ENCODE assay signal across 8 cellular contexts in genomic region chr1:186482661-186483255, GRCh38. TPM values are rescaled to one million over a fixed set of nuclear protein-coding genes. Genes with fewer than 3 reads are reported as not detected.
A peak's percentile ranks its signal among the peaks of the same experiment; 100 is the strongest.
DNase-seq lines count a peak whose midpoint lies in the region; TF ChIP-seq lines count a peak whose summit lies in the region.

No MANE protein-coding gene starts in this region.

- H3F3A ChIP-seq in DOHH2 (ENCODE audit: control insufficient read depth, insufficient read depth) = no peaks in the 10 kb centered on the region

- H3K27me3 Mint-ChIP-seq in activated naive CD4-positive, alpha-beta T cell treated with anti-CD3 and anti-CD28 coated beads for 36 hours (ENCODE audit: low read depth) = no peaks in the 10 kb centered on the region

- H3K27ac Mint-ChIP-seq in activated naive CD4-positive, alpha-beta T cell treated with anti-CD3 and anti-CD28 coated beads for 36 hours = no peak overlapping the region

- H3K79me2 ChIP-seq in DOHH2 (ENCODE audit: control insufficient read depth, low read length) = no peaks in the 10 kb centered on the region

- H3K27me3 ChIP-seq in DOHH2 (ENCODE audit: control insufficient read depth, low read length) = peaks cover 5% of the 10 kb centered on the region; the same call in 1 of the 2 replicates
- H3K27me3 ChIP-seq in HL-60 (ENCODE audit: insufficient read depth, poor library complexity, severe bottlenecking) = no peaks in the 10 kb centered on the region

- CTCF ChIA-PET in activated naive CD4-positive, alpha-beta T cell treated with anti-CD3 and anti-CD28 coated beads for 36 hours (lab: Charles Lee) = interaction anchor here (0.6 to 1.4 kb wide), 7 partner anchors 15 to 510 kb away, joined by 3 to 8 read pairs (median 3); no protein-coding TSS in a partner anchor

- no peaks in the 10 kb centered on the region for H3K36me3 ChIP-seq in DOHH2 (ENCODE audit: control insufficient read depth, low read length)

- no peaks in the 10 kb centered on the region for H4K20me1 ChIP-seq in DOHH2 (ENCODE audit: control insufficient read depth, insufficient read depth, low read depth, low read length)

- H3K9me3 Mint-ChIP-seq in activated naive CD4-positive, alpha-beta T cell treated with anti-CD3 and anti-CD28 coated beads for 36 hours = no peaks in the 10 kb centered on the region

- no peaks in the 10 kb centered on the region for H3K4me1 ChIP-seq in DOHH2 (ENCODE audit: control insufficient read depth, low read length)

- no peak overlapping the region for H3K4me2 ChIP-seq in DOHH2 (ENCODE audit: low read length)

- H3K27ac ChIP-seq in DOHH2 (ENCODE audit: low read depth, low read length) = no peak overlapping the region
- no peak overlapping the region for H3K27ac ChIP-seq in HL-60 (replicated peaks)

- H3K4me1 Mint-ChIP-seq in activated naive CD4-positive, alpha-beta T cell treated with anti-CD3 and anti-CD28 coated beads for 36 hours (ENCODE audit: low read depth) = no peaks in the 10 kb centered on the region

- no peak overlapping the region for H3K4me3 ChIP-seq in DOHH2 (ENCODE audit: low read length)
- H3K4me3 ChIP-seq in HL-60 (replicated peaks; ENCODE audit: insufficient read depth, low read length) = no peak overlapping the region

- DNase-seq in GM20000 (ENCODE audit: low spot score) (peak; percentile 56), HL-60 (ENCODE audit: low read depth in 1 of 2, low spot score in 1 of 2) (peak; percentile 12 to 55), OCI-M2 (lab: John Stamatoyannopoulos, UW; ENCODE audit: unreplicated experiment) (peak; percentile 31), head of caudate nucleus (peak; percentile 6 to 76 (median 48)), putamen (ENCODE audit: low spot score) (peak; percentile 17), NCI-H2029 (lab: John Stamatoyannopoulos, UW) (no peak)
- DNase-seq in activated naive CD4-positive, alpha-beta T cell treated with anti-CD3 and anti-CD28 coated beads for 36 hours = peak; percentile 71

- intact Hi-C loops in activated naive CD4-positive, alpha-beta T cell treated with anti-CD3 and anti-CD28 coated beads for 36 hours (cut with micrococcal nuclease) = loop anchor here (1.0 to 10.0 kb wide), 7 partner anchors 125 to 504 kb away; partner anchors contain the start of gene PTGS2
- intact Hi-C loops in head of caudate nucleus (cut with DNase I) = no loop called here

- no peaks in the 10 kb centered on the region for H3K9me3 ChIP-seq in DOHH2 (ENCODE audit: control insufficient read depth, insufficient read depth, low read length)

- no peak overlapping the region for H3K4me3 Mint-ChIP-seq in activated naive CD4-positive, alpha-beta T cell treated with anti-CD3 and anti-CD28 coated beads for 36 hours

- no peaks in the 10 kb centered on the region for H3K9me2 ChIP-seq in DOHH2 (replicated peaks; ENCODE audit: control insufficient read depth, low read length)

- H3K36me3 Mint-ChIP-seq in activated naive CD4-positive, alpha-beta T cell treated with anti-CD3 and anti-CD28 coated beads for 36 hours (ENCODE audit: low read depth) = no peaks in the 10 kb centered on the region

- peak; percentile 86 for TF ChIP-seq CTCF in DOHH2 (IDR thresholded peaks at IDR 0.05; ENCODE audit: low read depth, low read length, poor library complexity, severe bottlenecking)
- peak; percentile 89 for TF ChIP-seq CTCF in GM20000 (IDR thresholded peaks at IDR 0.05; ENCODE audit: extremely low read depth, missing control alignments)
- peak; percentile 82 for TF ChIP-seq CTCF in HL-60 (IDR thresholded peaks at IDR 0.05; ENCODE audit: insufficient read depth, low read length)

RNA-seq across cellular contexts. Expression of gene PDC, which starts 21.8 kb away (rescaled TPM):
- total RNA-seq in activated naive CD4-positive, alpha-beta T cell treated with anti-CD3 and anti-CD28 coated beads for 36 hours = not detected
